12 cellular contexts compared by ENCODE assay signal in the genomic region with DNA sequence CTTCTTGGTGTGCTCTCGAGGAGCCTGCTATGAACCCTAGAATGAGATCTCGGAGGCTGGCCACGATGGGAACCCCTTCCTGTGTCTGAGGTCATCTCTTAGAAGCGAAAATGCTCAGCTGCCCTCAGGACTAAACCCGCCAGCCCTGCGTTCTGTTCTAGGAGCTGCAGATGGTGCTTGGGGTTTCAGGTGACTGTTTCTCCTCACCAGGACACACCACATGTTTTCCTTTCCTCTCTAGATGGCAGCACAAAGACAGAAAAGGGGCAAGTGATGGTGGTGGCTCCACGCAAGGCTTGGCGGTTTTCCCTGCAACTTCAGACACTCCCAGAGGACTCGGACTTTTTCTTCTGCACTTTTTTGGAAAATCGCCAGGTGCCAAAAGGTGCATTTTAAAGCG.
A peak's percentile ranks its signal among the peaks of the same experiment; 100 is the strongest.
DNase-seq lines count a peak whose midpoint lies in the region; ATAC-seq and TF ChIP-seq lines count a peak whose summit lies in the region.
"Had no signal": no experiment of that assay in that cellular context is flagged by ENCODE, and none has a peak within 500 bp of the region (broad histone marks: within the 10 kb centered on the region; RNA-seq: fewer than 3 reads in every experiment).

No MANE protein-coding gene starts in this region.

- ATAC-seq in foreskin keratinocyte, result no peak
- no peak for ATAC-seq in natural killer cell
- no peak for ATAC-seq in GM18867 (IDR thresholded peaks at IDR 0.05; ENCODE audit: unreplicated experiment)
- no peak for ATAC-seq in HG02623 (IDR thresholded peaks at IDR 0.05; ENCODE audit: unreplicated experiment)

- peaks cover 12% of the 10 kb centered on the region for H3K36me3 Mint-ChIP-seq in natural killer cell

- H3K4me3 Mint-ChIP-seq in natural killer cell, result no peak overlapping the region

- in situ Hi-C loops in SK-MEL-5 (cut with HindIII; ENCODE audit: low pct_unique_long_range_greater_than_20kb, low sequenced_read_pairs), result no loop called here

- intact Hi-C loops in A673 (cut with micrococcal nuclease; ENCODE audit: unreplicated experiment) (loop anchor here (5.0 kb wide), 1 partner anchor 103 kb away; no protein-coding TSS in a partner anchor), natural killer cell (cut with micrococcal nuclease) (no loop called here), PC-9 (cut with micrococcal nuclease; ENCODE audit: unreplicated experiment) (no loop called here)

- no peaks in the 10 kb centered on the region for H3F3A ChIP-seq in PC-9 (ENCODE audit: insufficient read depth, low read depth)

- no peaks in the 10 kb centered on the region for H4K20me1 ChIP-seq in PC-9 (ENCODE audit: insufficient read depth)

- H3K27ac Mint-ChIP-seq in natural killer cell, result no peak overlapping the region

- no peak overlapping the region for H3K4me2 ChIP-seq in PC-9

- H3K27me3 Mint-ChIP-seq in natural killer cell (ENCODE audit: low read depth in 2 of 2), result no peaks in the 10 kb centered on the region

- no peak overlapping the region for H3K4me3 ChIP-seq in A673 (ENCODE audit: low read depth, low read length, poor library complexity, severe bottlenecking)
- H3K4me3 ChIP-seq in PC-9, result no peak overlapping the region
- H3K4me3 ChIP-seq: uterus had no signal

- no peaks in the 10 kb centered on the region for H3K79me2 ChIP-seq in PC-9 (ENCODE audit: low read depth)

- no peaks in the 10 kb centered on the region for H3K9me3 Mint-ChIP-seq in natural killer cell

- CTCF ChIA-PET in A673 (lab: Charles Lee), result no interaction called here
- CTCF ChIA-PET in PC-9 (lab: Charles Lee), result no interaction called here

- no peak overlapping the region for H2AFZ ChIP-seq in PC-9

- H3K27me3 ChIP-seq in A673 (replicated peaks; ENCODE audit: insufficient read depth, low read depth, low read length, poor library complexity) (no peaks in the 10 kb centered on the region), foreskin keratinocyte (no peaks in the 10 kb centered on the region), PC-9 (ENCODE audit: insufficient read depth, low read depth) (no peaks in the 10 kb centered on the region)
- H3K27me3 ChIP-seq: uterus had no signal

- H3K4me1 ChIP-seq in A673 (ENCODE audit: insufficient read depth, low read length, poor library complexity, severe bottlenecking) (no peaks in the 10 kb centered on the region), foreskin keratinocyte (no peaks in the 10 kb centered on the region), PC-9 (replicated peaks; ENCODE audit: insufficient read depth) (no peaks in the 10 kb centered on the region)
- H3K4me1 ChIP-seq: uterus had no signal

- TF ChIP-seq CTCF in A673 (conservative IDR thresholded peaks at IDR 0.05; ENCODE audit: low read depth, low read length), result peak; percentile 36; the same call in 1 of the 2 replicates
- peak; percentile 48 for TF ChIP-seq CTCF in foreskin keratinocyte (conservative IDR thresholded peaks at IDR 0.05)
- TF ChIP-seq CTCF in natural killer cell (IDR thresholded peaks at IDR 0.05), result no peak
- no peak for TF ChIP-seq CTCF in PC-9 (conservative IDR thresholded peaks at IDR 0.05)

- H3K9me3 ChIP-seq in A673 (ENCODE audit: low read depth, low read length, poor library complexity, severe bottlenecking) (no peaks in the 10 kb centered on the region), PC-9 (ENCODE audit: insufficient read depth, low read depth) (no peaks in the 10 kb centered on the region)
- H3K9me3 ChIP-seq: uterus had no signal

- BruUV-seq in A673 (replicated peaks; lab: Mats Ljungman, UMichigan), result no TSS peak
- BruUV-seq in PC-9 (replicated peaks; lab: Mats Ljungman, UMichigan), result no TSS peak

- no peaks in the 10 kb centered on the region for H3K9me2 ChIP-seq in PC-9 (ENCODE audit: insufficient read depth)

- POLR2A ChIA-PET in A673 (lab: Charles Lee; ENCODE audit: low non-redundant PET) (interaction anchor here (0.6 kb wide), 1 partner anchor 1367 kb away, joined by 3 read pairs; no protein-coding TSS in a partner anchor), PC-9 (lab: Charles Lee; ENCODE audit: unreplicated experiment) (no interaction called here)

- H3K27ac ChIP-seq in A673 (ENCODE audit: low read depth, low read length, poor library complexity, severe bottlenecking) (no peak overlapping the region), foreskin keratinocyte (no peak overlapping the region), PC-9 (no peak overlapping the region)
- H3K27ac ChIP-seq: uterus had no signal

- peak; percentile 34 for DNase-seq in A673 (ENCODE audit: low spot score)
- DNase-seq in HT1080 (ENCODE audit: low read depth), result peak; percentile 24
- peak; percentile 65 for DNase-seq in SK-MEL-5 (ENCODE audit: low read depth, low spot score)
- peak in 1 of 2 donors; percentile 23 for DNase-seq in foreskin keratinocyte
- no peak for DNase-seq in natural killer cell
- no peak for DNase-seq in PC-9
- DNase-seq: activated CD8-positive, alpha-beta memory T cell treated with anti-CD3 and anti-CD28 coated beads, Interleukin-2, amount 50 U/mL, for 48 hours; midbrain; stimulated activated CD4-positive, alpha-beta T cell treated with anti-CD3 and anti-CD28 coated beads, Interleukin-1b, Interleukin-23, amount 100 ng/mL, for 48 hours; uterus had no signal

- H3K4me1 Mint-ChIP-seq in natural killer cell, result no peaks in the 10 kb centered on the region

- H3K36me3 ChIP-seq in A673 (ENCODE audit: insufficient read depth, low read length, poor library complexity, severe bottlenecking) (no peaks in the 10 kb centered on the region), PC-9 (ENCODE audit: low read depth) (no peaks in the 10 kb centered on the region)
- H3K36me3 ChIP-seq: uterus had no signal

Comparison
In these comparisons a context has a peak if more than half of its experiments do, and no peak if none do; other contexts are left out.
1. DNase-seq: peak in A673 (single experiment), HT1080 (single experiment) and SK-MEL-5 (single experiment); none in natural killer cell (single experiment) and PC-9 (0 of 2).
2. CTCF ChIP-seq: peak in A673 (single experiment) and foreskin keratinocyte (single experiment); none in natural killer cell (single experiment) and PC-9 (single experiment).